Comparison of ENCODE assay signal across 1 cellular context in the genomic region with DNA sequence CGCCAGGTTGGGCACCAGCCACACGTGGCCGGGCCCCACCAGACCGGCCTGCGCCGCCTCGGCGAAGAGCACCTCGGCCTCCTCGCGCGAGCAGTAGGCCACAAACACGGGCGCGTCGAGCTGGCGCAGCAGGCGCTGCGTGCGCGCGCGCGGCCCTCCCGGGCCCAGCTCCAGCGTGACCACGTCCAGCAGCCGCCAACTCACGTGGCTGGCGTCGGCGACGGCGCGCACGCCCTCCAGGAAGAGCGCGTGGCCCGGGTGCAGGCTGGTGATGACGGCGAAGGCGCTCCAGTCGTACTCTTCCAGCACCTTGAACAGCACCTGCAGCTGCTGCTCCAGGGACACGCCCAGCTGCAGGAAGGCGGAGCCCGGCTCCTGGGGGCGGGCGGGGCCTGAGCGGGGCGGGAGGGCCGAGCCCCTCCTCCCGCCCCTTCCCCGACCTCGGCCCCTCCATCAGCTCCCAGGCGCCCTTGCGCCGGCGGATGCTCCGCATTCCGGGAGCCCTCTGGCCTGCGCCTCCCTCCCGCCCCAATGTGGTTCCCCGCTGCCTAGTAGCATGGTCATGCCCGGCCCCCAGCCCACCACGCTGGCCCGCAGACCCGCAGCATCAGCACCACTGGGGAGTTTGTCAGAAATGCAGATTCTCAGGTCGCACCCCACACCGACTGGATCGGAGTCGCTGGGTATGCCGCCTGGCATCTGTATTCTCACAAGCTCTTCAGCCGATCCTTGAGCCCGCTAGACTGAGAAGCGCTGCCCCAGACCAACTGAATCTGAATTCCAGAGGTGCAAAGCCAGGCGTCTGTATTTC.
TF ChIP-seq lines count a peak whose summit lies in the region.

No MANE protein-coding gene starts in this region.

TF ChIP-seq in PFSK-1, 5 proteins besides CTCF, POLR2A, EP300 and RAD21 (continued from another document):
- TF ChIP-seq TAF1 (IDR thresholded peaks at IDR 0.05; ENCODE audit: borderline replicate concordance, insufficient read depth, low read length): no peak
TF ChIP-seq in PFSK-1: peak in this region for 1.
